In the genomic region with DNA sequence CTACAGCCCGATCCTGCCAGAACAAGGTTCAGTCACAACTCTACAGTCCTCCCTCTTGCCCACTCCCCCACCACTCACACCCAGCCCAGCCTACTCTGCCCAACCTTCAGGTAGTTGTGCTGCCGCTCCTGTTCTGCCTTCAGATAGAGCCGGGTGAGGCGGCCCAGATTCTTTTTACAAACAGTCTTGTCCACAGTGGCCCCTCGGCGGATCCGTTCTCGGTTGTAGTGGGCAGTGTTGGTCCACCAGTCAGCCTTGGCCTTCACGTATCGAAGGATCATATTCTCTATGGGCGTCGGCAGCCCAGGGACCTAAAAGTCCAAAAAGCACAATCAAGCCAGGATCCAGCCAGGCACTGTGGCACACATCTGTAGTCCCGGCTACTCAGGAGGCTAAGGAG, we compare ENCODE assay signal across 19 cellular contexts. TPM values are rescaled to one million over a fixed set of nuclear protein-coding genes. Genes with fewer than 3 reads are reported as not detected.
A peak's percentile ranks its signal among the peaks of the same experiment; 100 is the strongest.
DNase-seq lines count a peak whose midpoint lies in the region; ATAC-seq, FAIRE-seq and TF ChIP-seq lines count a peak whose summit lies in the region.
"Had no signal": no experiment of that assay in that cellular context is flagged by ENCODE, and none has a peak within 500 bp of the region (broad histone marks: within the 10 kb centered on the region; RNA-seq: fewer than 3 reads in every experiment).

No MANE protein-coding gene starts in this region.

- no peak overlapping the region for H3K9ac ChIP-seq in HepG2 (ENCODE audit: insufficient read depth, low read depth, low read length)

- no peak for DNase-seq in CD4-positive, alpha-beta T cell
- no peak for DNase-seq in GM12891 (ENCODE audit: insufficient read length, low spot score)
- no peak for DNase-seq in HepG2 (ENCODE audit: low spot score)
- DNase-seq in NCI-H2081 (lab: John Stamatoyannopoulos, UW) = no peak
- no peak for DNase-seq in SIG-M5 treated with dmso at 0.1 percent for 504 hours (lab: John Stamatoyannopoulos, UW; ENCODE audit: unreplicated experiment)
- DNase-seq: ACHN; CD4-positive, alpha-beta memory T cell; DND-41; EL; H9; KBM-7 had no signal

- CTCF ChIA-PET in CD4-positive, alpha-beta T cell (lab: Charles Lee) = no interaction called here
- CTCF ChIA-PET in HepG2 (lab: Yijun Ruan, JAX; ENCODE audit: low intra/inter-chr PET ratio, low total read pairs) = no interaction called here

- H3K4me2 ChIP-seq in HepG2 (ENCODE audit: low read depth, low read length) = no peak overlapping the region

- H4K20me1 ChIP-seq in HepG2 (ENCODE audit: insufficient read depth, low read length) = peaks cover 3% of the 10 kb centered on the region; the same call in 1 of the 2 replicates

- H3K79me2 ChIP-seq in HepG2 (ENCODE audit: insufficient read depth, low read length) = no peaks in the 10 kb centered on the region

- no TSS peak for BruUV-seq in HepG2 (replicated peaks; lab: Mats Ljungman, UMichigan)

- H3K27ac ChIP-seq in CD4-positive, alpha-beta T cell (ENCODE audit: low read depth, low read length) = no peak overlapping the region
- no peak overlapping the region for H3K27ac ChIP-seq in HepG2 (ENCODE audit: extremely low read length, insufficient read depth, low read length)
- H3K27ac ChIP-seq: C4-2B had no signal

- intact Hi-C loops in CD4-positive, alpha-beta T cell (cut with DNase I, micrococcal nuclease) = no loop called here
- intact Hi-C loops in HepG2 (cut with micrococcal nuclease; ENCODE audit: unreplicated experiment) = no loop called here

- H3K4me1 ChIP-seq in HepG2 (ENCODE audit: insufficient read depth, low read length) = no peaks in the 10 kb centered on the region

- TF ChIP-seq EP300 in HepG2 (IDR thresholded peaks at IDR 0.05; ENCODE audit: low read depth in 2 of 2, low read length in 2 of 2) (no peak), HepG2 (CRISPR knock-in tag; IDR thresholded peaks at IDR 0.05; ENCODE audit: borderline replicate concordance) (no peak)

- H3K36me3 ChIP-seq in HepG2 (replicated peaks in 1 of 2; ENCODE audit: control insufficient read depth in 1 of 2, insufficient read depth in 2 of 2, low read length in 2 of 2) = peaks cover 63 to 92% of the 10 kb centered on the region in 2 experiments

- H3K4me3 Mint-ChIP-seq in CD4-positive, alpha-beta T cell = peak overlapping the region; percentile 13
- H3K4me3 Mint-ChIP-seq: CD4-positive, alpha-beta memory T cell; H9 had no signal

- peaks cover 98% of the 10 kb centered on the region for H3K36me3 Mint-ChIP-seq in CD4-positive, alpha-beta T cell (ENCODE audit: low read depth)

- over 99% methylated on average over 13 of the region's 13 CpGs for WGBS in HepG2 (ENCODE audit: low lambda C conversion rate)

- POLR2A ChIA-PET in CD4-positive, alpha-beta T cell (lab: Charles Lee) = no interaction called here
- POLR2A ChIA-PET in HepG2 (lab: Yijun Ruan, JAX) = no interaction called here

- peaks cover 32% of the 10 kb centered on the region for H3K4me1 Mint-ChIP-seq in CD4-positive, alpha-beta T cell (ENCODE audit: low read depth)
- H3K4me1 Mint-ChIP-seq: H9 had no signal

- ATAC-seq in CD4-positive, alpha-beta T cell (ENCODE audit: poor library complexity) = no peak
- ATAC-seq in HepG2 (no peak), GM18498 (IDR thresholded peaks at IDR 0.05; ENCODE audit: unreplicated experiment) (no peak)
- ATAC-seq: GM12878 had no signal

- no peak for TF ChIP-seq POLR2A in GM12891 (IDR thresholded peaks at IDR 0.05; ENCODE audit: low read depth, low read length)
- no peak for TF ChIP-seq POLR2A in HepG2 (IDR thresholded peaks at IDR 0.05; ENCODE audit: insufficient read depth in 1 of 2, low read depth in 2 of 2, low read length in 2 of 2)

- H3K9me3 ChIP-seq in CD4-positive, alpha-beta T cell (ENCODE audit: control insufficient read depth, low read length) = no peaks in the 10 kb centered on the region
- no peaks in the 10 kb centered on the region for H3K9me3 ChIP-seq in HepG2 (ENCODE audit: low read length)

- TF ChIP-seq CTCF in CD4-positive, alpha-beta T cell (IDR thresholded peaks at IDR 0.05) = no peak
- no peak for TF ChIP-seq CTCF in HepG2 (CRISPR knock-in tag; IDR thresholded peaks at IDR 0.05)

- no peak overlapping the region for H2AFZ ChIP-seq in HepG2 (ENCODE audit: low read length)

- H3K27me3 Mint-ChIP-seq in CD4-positive, alpha-beta T cell = no peaks in the 10 kb centered on the region
- H3K27me3 Mint-ChIP-seq: CD4-positive, alpha-beta memory T cell; IgD-negative memory B cell had no signal

- no peaks in the 10 kb centered on the region for H3K27me3 ChIP-seq in CD4-positive, alpha-beta T cell (ENCODE audit: control insufficient read depth, insufficient read depth, low read length)
- no peaks in the 10 kb centered on the region for H3K27me3 ChIP-seq in HepG2 (ENCODE audit: control insufficient read depth in 1 of 2, insufficient read depth in 2 of 2, low read length in 2 of 2)

- no peaks in the 10 kb centered on the region for H3K9me3 Mint-ChIP-seq in CD4-positive, alpha-beta T cell
- H3K9me3 Mint-ChIP-seq: CD4-positive, alpha-beta memory T cell; H9; IgD-negative memory B cell had no signal

- no peak for FAIRE-seq in GM12891 (lab: Jason Lieb, UNC)
- FAIRE-seq in HepG2 (lab: Jason Lieb, UNC) = no peak
- FAIRE-seq: A204.1, GM12878, GM18507, H1, HTR-8/SVneo had no signal

- no peak for TF ChIP-seq RAD21 in HepG2 (CRISPR knock-in tag; IDR thresholded peaks at IDR 0.05)

- H3K27ac Mint-ChIP-seq in CD4-positive, alpha-beta T cell = no peak overlapping the region
- H3K27ac Mint-ChIP-seq: H9 had no signal

- H3K4me3 ChIP-seq in HepG2 (replicated peaks in 1 of 3; ENCODE audit: insufficient read depth in 1 of 3, low read depth in 2 of 3, low read length in 3 of 3) = no peak overlapping the region
- H3K4me3 ChIP-seq: GM12878 had no signal

- in situ Hi-C loops in HepG2 (cut with HindIII; ENCODE audit: extremely low pct_ligation_motif_present, low pct_unique_long_range_greater_than_20kb) = no loop called here

RNA-seq across cellular contexts. Expression of a gene that starts 8.3 kb away (rescaled TPM):
- 100 to 1,000 TPM; 550 to 572 TPM for total RNA-seq in CD4-positive, alpha-beta T cell
- polyA plus RNA-seq in GM12891 (2012; ENCODE audit: low read depth, missing spikeins) = 135 TPM
- 112 and 318 TPM in 2 replicates for total RNA-seq in HepG2 (2016; rRNA removed; fragmentation: Illumina TruSeq; extraction: Trizol)
- 27.9 and 29.6 TPM in 2 replicates for total RNA-seq in HepG2 (2016; cell fraction: cytosol; rRNA removed; fragmentation: Illumina TruSeq; extraction: Trizol; ENCODE audit: low read depth)
- total RNA-seq in HepG2 (2016; cell fraction: insoluble cytoplasmic fraction; rRNA removed; fragmentation: Illumina TruSeq; extraction: Trizol) = 104 and 284 TPM in 2 replicates
- total RNA-seq in HepG2 (2016; cell fraction: membrane; rRNA removed; fragmentation: Illumina TruSeq; extraction: Trizol) = 59.5 and 61.6 TPM in 2 replicates
- total RNA-seq in HepG2 (2016; cell fraction: nucleus; rRNA removed; fragmentation: Illumina TruSeq; extraction: Trizol) = 124 and 135 TPM in 2 replicates
- polyA plus RNA-seq in HepG2 (2011; rRNA removed) = 179 and 195 TPM in 2 replicates
- polyA plus RNA-seq in HepG2 (2011; cell fraction: cytosol; rRNA removed) = 79.1 and 90.7 TPM in 2 replicates
- 265 and 296 TPM in 2 replicates for polyA plus RNA-seq in HepG2 (2011; cell fraction: nucleus; rRNA removed)
- polyA plus RNA-seq in HepG2 (2012) = 129 and 145 TPM in 2 replicates
- 15.0 and 17.7 TPM in 2 replicates for polyA plus RNA-seq in HepG2 (2016; cell fraction: cytosol; fragmentation: Illumina TruSeq; extraction: Trizol; ENCODE audit: low read depth)
- polyA plus RNA-seq in HepG2 (2016; cell fraction: insoluble cytoplasmic fraction; fragmentation: Illumina TruSeq; extraction: Trizol; ENCODE audit: low read depth) = 300 and 377 TPM in 2 replicates
- 37.4 and 39.7 TPM in 2 replicates for polyA plus RNA-seq in HepG2 (2016; cell fraction: membrane; fragmentation: Illumina TruSeq; extraction: Trizol; ENCODE audit: low read depth)
- 245 and 257 TPM in 2 replicates for polyA plus RNA-seq in HepG2 (2016; cell fraction: nucleus; fragmentation: Illumina TruSeq; extraction: Trizol; ENCODE audit: insufficient read depth, low read depth)
- polyA minus RNA-seq in HepG2 (2011; rRNA and poly(A)+ RNA removed; ENCODE audit: low replicate concordance) = 401 and 410 TPM in 2 replicates
- 275 and 377 TPM in 2 replicates for polyA minus RNA-seq in HepG2 (2011; cell fraction: cytosol; rRNA and poly(A)+ RNA removed)
- polyA minus RNA-seq in HepG2 (2011; cell fraction: nucleus; rRNA and poly(A)+ RNA removed) = 189 and 229 TPM in 2 replicates

RNA-seq across cellular contexts. Expression of a gene that starts 26.7 kb away (rescaled TPM):
- 1 to 10 TPM; 1.3 to 1.5 TPM for total RNA-seq in CD4-positive, alpha-beta T cell
- 2.0 TPM for polyA plus RNA-seq in GM12891 (2012; ENCODE audit: low read depth, missing spikeins)
- 4.7 and 6.6 TPM in 2 replicates for total RNA-seq in HepG2 (2016; rRNA removed; fragmentation: Illumina TruSeq; extraction: Trizol)
- total RNA-seq in HepG2 (2016; cell fraction: cytosol; rRNA removed; fragmentation: Illumina TruSeq; extraction: Trizol; ENCODE audit: low read depth) = 19.7 and 24.4 TPM in 2 replicates
- total RNA-seq in HepG2 (2016; cell fraction: insoluble cytoplasmic fraction; rRNA removed; fragmentation: Illumina TruSeq; extraction: Trizol) = 5.0 and 7.1 TPM in 2 replicates
- 13.1 and 14.3 TPM in 2 replicates for total RNA-seq in HepG2 (2016; cell fraction: membrane; rRNA removed; fragmentation: Illumina TruSeq; extraction: Trizol)
- 3.3 and 3.9 TPM in 2 replicates for total RNA-seq in HepG2 (2016; cell fraction: nucleus; rRNA removed; fragmentation: Illumina TruSeq; extraction: Trizol)
- 8.1 and 9.4 TPM in 2 replicates for polyA plus RNA-seq in HepG2 (2011; rRNA removed)
- 4.3 and 6.7 TPM in 2 replicates for polyA plus RNA-seq in HepG2 (2011; cell fraction: cytosol; rRNA removed)
- 19.2 and 23.3 TPM in 2 replicates for polyA plus RNA-seq in HepG2 (2011; cell fraction: nucleus; rRNA removed)
- polyA plus RNA-seq in HepG2 (2012) = 4.5 and 5.2 TPM in 2 replicates
- 24.9 and 29.6 TPM in 2 replicates for polyA plus RNA-seq in HepG2 (2016; cell fraction: cytosol; fragmentation: Illumina TruSeq; extraction: Trizol; ENCODE audit: low read depth)
- 3.9 and 6.6 TPM in 2 replicates for polyA plus RNA-seq in HepG2 (2016; cell fraction: insoluble cytoplasmic fraction; fragmentation: Illumina TruSeq; extraction: Trizol; ENCODE audit: low read depth)
- polyA plus RNA-seq in HepG2 (2016; cell fraction: membrane; fragmentation: Illumina TruSeq; extraction: Trizol; ENCODE audit: low read depth) = 12.1 and 14.0 TPM in 2 replicates
- 6.7 and 7.6 TPM in 2 replicates for polyA plus RNA-seq in HepG2 (2016; cell fraction: nucleus; fragmentation: Illumina TruSeq; extraction: Trizol; ENCODE audit: insufficient read depth, low read depth)
- 5.6 and 7.3 TPM in 2 replicates for polyA minus RNA-seq in HepG2 (2011; rRNA and poly(A)+ RNA removed; ENCODE audit: low replicate concordance)
- polyA minus RNA-seq in HepG2 (2011; cell fraction: cytosol; rRNA and poly(A)+ RNA removed) = 5.0 TPM in 2 replicates
- 6.0 and 9.0 TPM in 2 replicates for polyA minus RNA-seq in HepG2 (2011; cell fraction: nucleus; rRNA and poly(A)+ RNA removed)

RNA-seq across cellular contexts. Expression of a gene that starts 30.9 kb away (rescaled TPM):
- under 1 TPM; 0.41 to 0.45 TPM for total RNA-seq in CD4-positive, alpha-beta T cell
- 1.5 TPM for polyA plus RNA-seq in GM12891 (2012; ENCODE audit: low read depth, missing spikeins)
- 0.24 TPM in 1 of 2 replicates, not detected in the other for total RNA-seq in HepG2 (2016; rRNA removed; fragmentation: Illumina TruSeq; extraction: Trizol)
- 0.09 TPM in 1 of 2 replicates, not detected in the other for total RNA-seq in HepG2 (2016; cell fraction: cytosol; rRNA removed; fragmentation: Illumina TruSeq; extraction: Trizol; ENCODE audit: low read depth)
- 0.04 TPM in 1 of 2 replicates, not detected in the other for total RNA-seq in HepG2 (2016; cell fraction: insoluble cytoplasmic fraction; rRNA removed; fragmentation: Illumina TruSeq; extraction: Trizol)
- 0.07 and 0.09 TPM in 2 replicates for total RNA-seq in HepG2 (2016; cell fraction: membrane; rRNA removed; fragmentation: Illumina TruSeq; extraction: Trizol)
- 0.16 and 0.34 TPM in 2 replicates for total RNA-seq in HepG2 (2016; cell fraction: nucleus; rRNA removed; fragmentation: Illumina TruSeq; extraction: Trizol)
- 0.71 and 0.72 TPM in 2 replicates for polyA plus RNA-seq in HepG2 (2011; rRNA removed)
- polyA plus RNA-seq in HepG2 (2011; cell fraction: cytosol; rRNA removed) = 0.17 and 0.25 TPM in 2 replicates
- polyA plus RNA-seq in HepG2 (2011; cell fraction: nucleus; rRNA removed) = 7.1 and 9.1 TPM in 2 replicates
- polyA plus RNA-seq in HepG2 (2012) = 0.39 and 0.59 TPM in 2 replicates
- polyA plus RNA-seq in HepG2 (2016; cell fraction: cytosol; fragmentation: Illumina TruSeq; extraction: Trizol; ENCODE audit: low read depth) = not detected in 2 replicates
- polyA plus RNA-seq in HepG2 (2016; cell fraction: insoluble cytoplasmic fraction; fragmentation: Illumina TruSeq; extraction: Trizol; ENCODE audit: low read depth) = not detected in 2 replicates
- not detected in 2 replicates for polyA plus RNA-seq in HepG2 (2016; cell fraction: membrane; fragmentation: Illumina TruSeq; extraction: Trizol; ENCODE audit: low read depth)
- polyA plus RNA-seq in HepG2 (2016; cell fraction: nucleus; fragmentation: Illumina TruSeq; extraction: Trizol; ENCODE audit: insufficient read depth, low read depth) = 0.44 and 0.51 TPM in 2 replicates
- 0.23 and 0.68 TPM in 2 replicates for polyA minus RNA-seq in HepG2 (2011; rRNA and poly(A)+ RNA removed; ENCODE audit: low replicate concordance)
- not detected in 2 replicates for polyA minus RNA-seq in HepG2 (2011; cell fraction: cytosol; rRNA and poly(A)+ RNA removed)
- polyA minus RNA-seq in HepG2 (2011; cell fraction: nucleus; rRNA and poly(A)+ RNA removed) = 0.99 and 1.5 TPM in 2 replicates

RNA-seq across cellular contexts. Expression of a gene that starts 33.8 kb away (rescaled TPM):
- under 1 TPM; 0.19 to 0.34 TPM for total RNA-seq in CD4-positive, alpha-beta T cell
- 0.10 TPM for polyA plus RNA-seq in GM12891 (2012; ENCODE audit: low read depth, missing spikeins)
- total RNA-seq in HepG2 (2016; rRNA removed; fragmentation: Illumina TruSeq; extraction: Trizol) = 0.84 and 1.1 TPM in 2 replicates
- 0.26 and 0.40 TPM in 2 replicates for total RNA-seq in HepG2 (2016; cell fraction: cytosol; rRNA removed; fragmentation: Illumina TruSeq; extraction: Trizol; ENCODE audit: low read depth)
- 0.92 and 1.3 TPM in 2 replicates for total RNA-seq in HepG2 (2016; cell fraction: insoluble cytoplasmic fraction; rRNA removed; fragmentation: Illumina TruSeq; extraction: Trizol)
- total RNA-seq in HepG2 (2016; cell fraction: membrane; rRNA removed; fragmentation: Illumina TruSeq; extraction: Trizol) = 0.86 and 1.1 TPM in 2 replicates
- 0.84 and 0.94 TPM in 2 replicates for total RNA-seq in HepG2 (2016; cell fraction: nucleus; rRNA removed; fragmentation: Illumina TruSeq; extraction: Trizol)
- 0.90 and 1.2 TPM in 2 replicates for polyA plus RNA-seq in HepG2 (2011; rRNA removed)
- 0.56 and 0.73 TPM in 2 replicates for polyA plus RNA-seq in HepG2 (2011; cell fraction: cytosol; rRNA removed)
- polyA plus RNA-seq in HepG2 (2011; cell fraction: nucleus; rRNA removed) = 0.92 and 1.4 TPM in 2 replicates
- 0.78 and 1.3 TPM in 2 replicates for polyA plus RNA-seq in HepG2 (2012)
- 0.23 and 0.25 TPM in 2 replicates for polyA plus RNA-seq in HepG2 (2016; cell fraction: cytosol; fragmentation: Illumina TruSeq; extraction: Trizol; ENCODE audit: low read depth)
- polyA plus RNA-seq in HepG2 (2016; cell fraction: insoluble cytoplasmic fraction; fragmentation: Illumina TruSeq; extraction: Trizol; ENCODE audit: low read depth) = 0.71 and 0.74 TPM in 2 replicates
- 0.47 and 0.49 TPM in 2 replicates for polyA plus RNA-seq in HepG2 (2016; cell fraction: membrane; fragmentation: Illumina TruSeq; extraction: Trizol; ENCODE audit: low read depth)
- polyA plus RNA-seq in HepG2 (2016; cell fraction: nucleus; fragmentation: Illumina TruSeq; extraction: Trizol; ENCODE audit: insufficient read depth, low read depth) = 1.4 and 1.5 TPM in 2 replicates
- 1.6 and 2.6 TPM in 2 replicates for polyA minus RNA-seq in HepG2 (2011; rRNA and poly(A)+ RNA removed; ENCODE audit: low replicate concordance)
- 0.53 and 1.3 TPM in 2 replicates for polyA minus RNA-seq in HepG2 (2011; cell fraction: cytosol; rRNA and poly(A)+ RNA removed)
- polyA minus RNA-seq in HepG2 (2011; cell fraction: nucleus; rRNA and poly(A)+ RNA removed) = 1.3 and 1.6 TPM in 2 replicates
- polyA plus RNA-seq: IgD-negative memory B cell had no signal

RNA-seq across cellular contexts. Expression of a gene that starts 47.8 kb away (rescaled TPM):
- 10 to 100 TPM in 1 of 2 experiments, 1 to 10 TPM in 1; 9.0 to 10.2 TPM for total RNA-seq in CD4-positive, alpha-beta T cell
- polyA plus RNA-seq in GM12891 (2012; ENCODE audit: low read depth, missing spikeins) = 2.8 TPM
- 3.3 and 7.3 TPM in 2 replicates for total RNA-seq in HepG2 (2016; rRNA removed; fragmentation: Illumina TruSeq; extraction: Trizol)
- total RNA-seq in HepG2 (2016; cell fraction: cytosol; rRNA removed; fragmentation: Illumina TruSeq; extraction: Trizol; ENCODE audit: low read depth) = 0.97 and 1.3 TPM in 2 replicates
- total RNA-seq in HepG2 (2016; cell fraction: insoluble cytoplasmic fraction; rRNA removed; fragmentation: Illumina TruSeq; extraction: Trizol) = 2.0 and 8.1 TPM in 2 replicates
- total RNA-seq in HepG2 (2016; cell fraction: membrane; rRNA removed; fragmentation: Illumina TruSeq; extraction: Trizol) = 4.2 and 4.8 TPM in 2 replicates
- 6.5 and 9.2 TPM in 2 replicates for total RNA-seq in HepG2 (2016; cell fraction: nucleus; rRNA removed; fragmentation: Illumina TruSeq; extraction: Trizol)
- polyA plus RNA-seq in HepG2 (2011; rRNA removed) = 20.0 and 26.7 TPM in 2 replicates
- 24.6 and 32.6 TPM in 2 replicates for polyA plus RNA-seq in HepG2 (2011; cell fraction: cytosol; rRNA removed)
- 23.0 and 27.0 TPM in 2 replicates for polyA plus RNA-seq in HepG2 (2011; cell fraction: nucleus; rRNA removed)
- 23.6 and 32.7 TPM in 2 replicates for polyA plus RNA-seq in HepG2 (2012)
- 1.1 and 1.6 TPM in 2 replicates for polyA plus RNA-seq in HepG2 (2016; cell fraction: cytosol; fragmentation: Illumina TruSeq; extraction: Trizol; ENCODE audit: low read depth)
- polyA plus RNA-seq in HepG2 (2016; cell fraction: insoluble cytoplasmic fraction; fragmentation: Illumina TruSeq; extraction: Trizol; ENCODE audit: low read depth) = 3.0 and 4.3 TPM in 2 replicates
- polyA plus RNA-seq in HepG2 (2016; cell fraction: membrane; fragmentation: Illumina TruSeq; extraction: Trizol; ENCODE audit: low read depth) = 2.7 and 2.9 TPM in 2 replicates
- 12.1 and 13.4 TPM in 2 replicates for polyA plus RNA-seq in HepG2 (2016; cell fraction: nucleus; fragmentation: Illumina TruSeq; extraction: Trizol; ENCODE audit: insufficient read depth, low read depth)
- 35.9 and 121 TPM in 2 replicates for polyA minus RNA-seq in HepG2 (2011; rRNA and poly(A)+ RNA removed; ENCODE audit: low replicate concordance)
- polyA minus RNA-seq in HepG2 (2011; cell fraction: cytosol; rRNA and poly(A)+ RNA removed) = 22.7 and 26.1 TPM in 2 replicates
- polyA minus RNA-seq in HepG2 (2011; cell fraction: nucleus; rRNA and poly(A)+ RNA removed) = 18.9 and 19.1 TPM in 2 replicates
